ENCODE assay signal across 17 cellular contexts in genomic region chr9:98157372-98157771, GRCh38. TPM values are rescaled to one million over a fixed set of nuclear protein-coding genes. Genes with fewer than 3 reads are reported as not detected.
DNase-seq lines count a peak whose midpoint lies in the region; ATAC-seq, FAIRE-seq and TF ChIP-seq lines count a peak whose summit lies in the region.
"Had no signal": no experiment of that assay in that cellular context is flagged by ENCODE, and none has a peak within 500 bp of the region (broad histone marks: within the 10 kb centered on the region; RNA-seq: fewer than 3 reads in every experiment).

No MANE protein-coding gene starts in this region.

- H3K23ac ChIP-seq in mesenchymal stem cell (ENCODE audit: low read length in 2 of 2) = no peak overlapping the region

- no peak overlapping the region for H3K9ac ChIP-seq in mesenchymal stem cell (ENCODE audit: low read length)
- H3K9ac ChIP-seq: GM23248 had no signal

- TF ChIP-seq POLR2A in prostate gland (IDR thresholded peaks at IDR 0.05) = no peak
- TF ChIP-seq POLR2A in erythroblast (IDR thresholded peaks at IDR 0.05; ENCODE audit: low read length) = no peak

- no peak overlapping the region for H2BK15ac ChIP-seq in mesenchymal stem cell (ENCODE audit: low read depth, poor library complexity, severe bottlenecking)

- peaks cover 0 to 2% (median 0%) of the 10 kb centered on the region in 7 donors for H3K9me3 Mint-ChIP-seq in CD4-positive, CD25-positive, alpha-beta regulatory T cell
- no peaks in the 10 kb centered on the region for H3K9me3 Mint-ChIP-seq in CD8-positive, alpha-beta T cell
- H3K9me3 Mint-ChIP-seq: CD14-positive monocyte had no signal

- no peaks in the 10 kb centered on the region for H3K27me3 Mint-ChIP-seq in CD4-positive, CD25-positive, alpha-beta regulatory T cell
- H3K27me3 Mint-ChIP-seq in CD8-positive, alpha-beta T cell (ENCODE audit: low read depth) = no peaks in the 10 kb centered on the region

- H2AK5ac ChIP-seq in mesenchymal stem cell (ENCODE audit: low read length, severe bottlenecking) = no peak overlapping the region

- no peak overlapping the region for H3K14ac ChIP-seq in mesenchymal stem cell (ENCODE audit: low read length in 2 of 2)

- peak overlapping the region; percentile 3 for H2AFZ ChIP-seq in mesenchymal stem cell (ENCODE audit: low read depth, low read length)
- H2AFZ ChIP-seq: GM23248 had no signal

- ATAC-seq in CD4-positive, CD25-positive, alpha-beta regulatory T cell (ENCODE audit: low read depth in 2 of 2) = no peak
- ATAC-seq in CD8-positive, alpha-beta T cell = no peak

- H3K27ac Mint-ChIP-seq in CD4-positive, CD25-positive, alpha-beta regulatory T cell = peak overlapping the region; percentile 29 to 67 (median 49)
- H3K27ac Mint-ChIP-seq in CD8-positive, alpha-beta T cell = peak overlapping the region; percentile 34

- H3K4me2 ChIP-seq in mesenchymal stem cell (ENCODE audit: low read length, poor library complexity, severe bottlenecking) = no peak overlapping the region

- TF ChIP-seq CTCF in CD8-positive, alpha-beta T cell (IDR thresholded peaks at IDR 0.05) = no peak
- no peak for TF ChIP-seq CTCF in prostate gland (IDR thresholded peaks at IDR 0.05)
- TF ChIP-seq CTCF in right atrium auricular region (IDR thresholded peaks at IDR 0.05) = no peak

- no peak overlapping the region for H3K18ac ChIP-seq in mesenchymal stem cell (ENCODE audit: low read depth in 1 of 2, low read length in 2 of 2)

- H3K27ac ChIP-seq in CD4-positive, CD25-positive, alpha-beta regulatory T cell (ENCODE audit: insufficient read depth, low read length, poor library complexity, severe bottlenecking) = no peak overlapping the region
- no peak overlapping the region for H3K27ac ChIP-seq in CD8-positive, alpha-beta T cell (ENCODE audit: low read depth, low read length)
- H3K27ac ChIP-seq in mesenchymal stem cell (ENCODE audit: low read length, poor library complexity, severe bottlenecking) = no peak overlapping the region
- H3K27ac ChIP-seq in prostate gland = peak overlapping the region; percentile 48 to 73
- no peak overlapping the region for H3K27ac ChIP-seq in right atrium auricular region
- H3K27ac ChIP-seq: A549, GM23248 had no signal

- H3K36me3 ChIP-seq in CD4-positive, CD25-positive, alpha-beta regulatory T cell (ENCODE audit: control insufficient read depth, insufficient read depth, low read length) = peaks cover 45% of the 10 kb centered on the region
- H3K36me3 ChIP-seq in CD8-positive, alpha-beta T cell (ENCODE audit: insufficient read depth, low read length) = peaks cover 16% of the 10 kb centered on the region
- H3K36me3 ChIP-seq in mesenchymal stem cell (ENCODE audit: control insufficient read depth in 1 of 2, insufficient read depth in 2 of 2, low read depth in 1 of 2, low read length in 2 of 2) = no peaks in the 10 kb centered on the region
- no peaks in the 10 kb centered on the region for H3K36me3 ChIP-seq in prostate gland
- no peaks in the 10 kb centered on the region for H3K36me3 ChIP-seq in right atrium auricular region

- H3K4me1 ChIP-seq in CD4-positive, CD25-positive, alpha-beta regulatory T cell (ENCODE audit: control insufficient read depth, insufficient read depth, low read length, poor library complexity, severe bottlenecking) = no peaks in the 10 kb centered on the region
- peaks cover 13% of the 10 kb centered on the region for H3K4me1 ChIP-seq in CD8-positive, alpha-beta T cell (ENCODE audit: insufficient read depth, low read length)
- no peaks in the 10 kb centered on the region for H3K4me1 ChIP-seq in mesenchymal stem cell (ENCODE audit: control insufficient read depth, insufficient read depth, low read depth, low read length)
- H3K4me1 ChIP-seq in prostate gland (replicated peaks) = peaks cover 6% of the 10 kb centered on the region
- no peaks in the 10 kb centered on the region for H3K4me1 ChIP-seq in right atrium auricular region
- H3K4me1 ChIP-seq: BE2C had no signal

- no peak overlapping the region for H2BK12ac ChIP-seq in mesenchymal stem cell (ENCODE audit: low read length in 2 of 2)

- 94% methylated on average over 10 of the region's 10 CpGs for WGBS in mesenchymal stem cell
- 93% methylated on average over 10 of the region's 10 CpGs for WGBS in prostate gland

- no peak for FAIRE-seq in RCC 7860 (lab: Jason Lieb, UNC)
- FAIRE-seq: A549, GM18507 had no signal

- no peak for DNase-seq in CD4-positive, CD25-positive, alpha-beta regulatory T cell
- no peak for DNase-seq in CD8-positive, alpha-beta T cell
- DNase-seq in mesenchymal stem cell = no peak
- DNase-seq in prostate gland (ENCODE audit: low spot score) = no peak
- no peak for DNase-seq in erythroblast (lab: John Stamatoyannopoulos, UW)
- DNase-seq in right atrium auricular region (ENCODE audit: low spot score) = no peak
- DNase-seq in NCI-H2227 (lab: John Stamatoyannopoulos, UW; ENCODE audit: unreplicated experiment) = no peak
- no peak for DNase-seq in RCC 7860 (ENCODE audit: low spot score)
- DNase-seq: BE2C, Calu3, DMS 273 treated with DMSO at 0.1 percent for 48 hours, GM23248, H7, IMR-90 had no signal

- H4K91ac ChIP-seq in mesenchymal stem cell (ENCODE audit: low read length) = no peak overlapping the region

- H3K4me1 Mint-ChIP-seq in CD4-positive, CD25-positive, alpha-beta regulatory T cell = peaks cover 6 to 41% (median 28%) of the 10 kb centered on the region in 4 donors
- peaks cover 20% of the 10 kb centered on the region for H3K4me1 Mint-ChIP-seq in CD8-positive, alpha-beta T cell (ENCODE audit: low read depth)

- no peak overlapping the region for H3K4me3 Mint-ChIP-seq in CD4-positive, CD25-positive, alpha-beta regulatory T cell
- H3K4me3 Mint-ChIP-seq in CD8-positive, alpha-beta T cell = no peak overlapping the region
- H3K4me3 Mint-ChIP-seq: CD14-positive monocyte had no signal

- no peaks in the 10 kb centered on the region for H3K27me3 ChIP-seq in CD4-positive, CD25-positive, alpha-beta regulatory T cell (ENCODE audit: control insufficient read depth, insufficient read depth, low read length)
- H3K27me3 ChIP-seq in CD8-positive, alpha-beta T cell (ENCODE audit: insufficient read depth, low read length) = no peaks in the 10 kb centered on the region
- peaks cover 4% of the 10 kb centered on the region in 2 experiments for H3K27me3 ChIP-seq in mesenchymal stem cell (ENCODE audit: control insufficient read depth in 1 of 2, insufficient read depth in 1 of 2, low read length in 2 of 2)
- no peaks in the 10 kb centered on the region for H3K27me3 ChIP-seq in prostate gland (replicated peaks; ENCODE audit: insufficient read depth)
- H3K27me3 ChIP-seq in right atrium auricular region = no peaks in the 10 kb centered on the region
- H3K27me3 ChIP-seq: BE2C had no signal

- intact Hi-C loops in CD8-positive, alpha-beta T cell (cut with DNase I, micrococcal nuclease) = no loop called here
- intact Hi-C loops in prostate gland (cut with DNase I) = no loop called here

- no peak overlapping the region for H3K4ac ChIP-seq in mesenchymal stem cell (ENCODE audit: low read depth in 1 of 2, low read length in 2 of 2)

- no peaks in the 10 kb centered on the region for H3K79me1 ChIP-seq in mesenchymal stem cell (replicated peaks; ENCODE audit: low read length, poor library complexity, severe bottlenecking)

- no peaks in the 10 kb centered on the region for H3K9me3 ChIP-seq in CD4-positive, CD25-positive, alpha-beta regulatory T cell (ENCODE audit: control insufficient read depth in 2 of 2, low read length in 2 of 2)
- H3K9me3 ChIP-seq in CD8-positive, alpha-beta T cell (ENCODE audit: low read length) = no peaks in the 10 kb centered on the region
- H3K9me3 ChIP-seq in mesenchymal stem cell (ENCODE audit: control insufficient read depth, low read length) (no peaks in the 10 kb centered on the region), prostate gland (no peaks in the 10 kb centered on the region), right atrium auricular region (no peaks in the 10 kb centered on the region)
- H3K9me3 ChIP-seq: A549, BE2C had no signal

- CTCF ChIA-PET in CD8-positive, alpha-beta T cell (lab: Charles Lee) = interaction anchor here (0.7 kb wide), 1 partner anchor 160 kb away, joined by 3 read pairs; no protein-coding TSS in a partner anchor

- H2BK5ac ChIP-seq in mesenchymal stem cell (ENCODE audit: low read depth, low read length, poor library complexity, severe bottlenecking) = no peak overlapping the region

- no peak overlapping the region for H3K4me3 ChIP-seq in CD4-positive, CD25-positive, alpha-beta regulatory T cell (ENCODE audit: low read depth, low read length)
- no peak overlapping the region for H3K4me3 ChIP-seq in CD8-positive, alpha-beta T cell (ENCODE audit: low read depth, low read length)
- H3K4me3 ChIP-seq in mesenchymal stem cell (ENCODE audit: insufficient read depth in 1 of 2, low read depth in 1 of 2, low read length in 2 of 2) (no peak overlapping the region), prostate gland (no peak overlapping the region), right atrium auricular region (no peak overlapping the region)
- H3K4me3 ChIP-seq: A549, GM23248 had no signal

- no peak overlapping the region for H4K8ac ChIP-seq in mesenchymal stem cell (ENCODE audit: low read length)

- peaks cover 30% of the 10 kb centered on the region for H3K36me3 Mint-ChIP-seq in CD4-positive, CD25-positive, alpha-beta regulatory T cell
- peaks cover 38% of the 10 kb centered on the region for H3K36me3 Mint-ChIP-seq in CD8-positive, alpha-beta T cell

- POLR2A ChIA-PET in CD8-positive, alpha-beta T cell (lab: Charles Lee) = interaction anchor here (1.2 kb wide), 1 partner anchor 34 kb away, joined by 4 read pairs; no protein-coding TSS in a partner anchor

- no peak overlapping the region for H2BK120ac ChIP-seq in mesenchymal stem cell (ENCODE audit: low read depth, low read length)

RNA-seq across cellular contexts. Expression of gene CORO2A, which starts 35.1 kb away (rescaled TPM):
- 27.0 TPM for total RNA-seq in CD4-positive, CD25-positive, alpha-beta regulatory T cell
- polyA plus RNA-seq in CD4-positive, CD25-positive, alpha-beta regulatory T cell = 10 to 100 TPM; 13.4 to 16.7 (median 14.0) TPM
- total RNA-seq in CD8-positive, alpha-beta T cell = 1 to 10 TPM; 6.4 to 6.7 TPM
- 2.3 TPM for polyA plus RNA-seq in mesenchymal stem cell (2013, experiment 1 of 2)
- polyA plus RNA-seq in mesenchymal stem cell (2013, experiment 2 of 2) = 2.3 TPM
- total RNA-seq in prostate gland (10 to 100 TPM; 31.2 to 45.3 TPM), right atrium auricular region (under 1 TPM; 0.39 to 0.44 TPM)

RNA-seq across cellular contexts. Expression of gene TRIM14, which starts 38.4 kb away (rescaled TPM):
- 120 TPM for total RNA-seq in CD4-positive, CD25-positive, alpha-beta regulatory T cell
- polyA plus RNA-seq in CD4-positive, CD25-positive, alpha-beta regulatory T cell = 10 to 100 TPM; 65.2 to 94.0 (median 73.7) TPM
- 10 to 100 TPM; 22.6 to 23.5 TPM for total RNA-seq in CD8-positive, alpha-beta T cell
- 8.1 TPM for polyA plus RNA-seq in mesenchymal stem cell (2013, experiment 1 of 2)
- polyA plus RNA-seq in mesenchymal stem cell (2013, experiment 2 of 2) = 8.1 TPM
- total RNA-seq in prostate gland (10 to 100 TPM; 23.4 to 24.3 TPM), right atrium auricular region (1 to 10 TPM; 1.8 to 2.0 TPM)

Comparison
In these comparisons a context has a peak if more than half of its experiments do, and no peak if none do; other contexts are left out.
1. H3K27ac ChIP-seq: peak in prostate gland (2 of 2); none in CD4-positive, CD25-positive, alpha-beta regulatory T cell (single experiment), CD8-positive, alpha-beta T cell (single experiment), mesenchymal stem cell (single experiment) and right atrium auricular region (0 of 2).
2. RNA of gene CORO2A, which starts 35.1 kb away (total RNA-seq): 31.2 to 45.3 TPM in prostate gland, 27.0 TPM in CD4-positive, CD25-positive, alpha-beta regulatory T cell (single experiment) and 6.4 to 6.7 TPM in CD8-positive, alpha-beta T cell; 0.39 to 0.44 TPM in right atrium auricular region; every median in the first group is over 4 times any median in the second.
3. RNA of gene TRIM14, which starts 38.4 kb away (total RNA-seq): 120 TPM in CD4-positive, CD25-positive, alpha-beta regulatory T cell (single experiment), 23.4 to 24.3 TPM in prostate gland and 22.6 to 23.5 TPM in CD8-positive, alpha-beta T cell; 1.8 to 2.0 TPM in right atrium auricular region; every median in the first group is over 4 times any median in the second.